8 cellular contexts compared by ENCODE assay signal in the genomic region with DNA sequence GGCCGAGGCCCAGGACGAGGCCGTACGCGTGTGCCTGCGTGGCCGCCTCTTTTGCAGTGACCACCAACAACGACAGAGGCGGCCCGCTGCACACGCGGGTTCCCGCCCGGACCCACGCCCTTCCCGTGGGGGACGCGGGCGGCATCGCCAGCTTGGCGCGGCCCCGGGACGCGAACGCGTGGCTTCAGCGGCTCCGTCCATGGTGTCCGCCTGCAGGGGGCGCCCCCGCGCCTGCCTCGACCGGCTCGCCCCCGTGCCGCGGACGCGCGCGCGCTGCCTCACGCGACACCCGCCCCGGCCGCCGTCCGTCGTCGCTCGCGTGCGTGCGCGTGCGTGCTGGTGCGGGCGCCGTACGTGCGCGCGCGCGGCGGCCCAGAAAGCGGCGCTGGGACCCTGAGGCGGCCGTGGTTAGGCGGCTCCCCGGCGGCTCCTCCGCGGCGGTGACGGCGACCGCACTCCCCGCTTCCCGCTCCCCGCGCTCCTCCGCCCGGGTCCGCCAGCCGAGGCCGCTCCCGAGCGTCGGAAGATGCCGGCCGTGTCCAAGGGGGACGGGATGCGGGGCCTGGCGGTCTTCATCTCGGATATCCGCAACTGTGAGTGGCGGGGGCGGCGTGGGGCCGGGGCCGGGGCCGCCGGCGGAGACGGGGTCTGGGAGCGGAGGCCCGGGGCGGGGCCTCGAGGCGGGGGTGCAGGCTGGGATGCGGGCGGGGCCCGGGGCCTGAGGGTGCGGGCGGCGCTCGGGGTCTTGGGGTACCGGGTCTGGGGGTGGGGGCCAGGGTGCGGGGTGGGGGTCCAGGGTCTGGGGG. TPM values are rescaled to one million over a fixed set of nuclear protein-coding genes. Genes with fewer than 3 reads are reported as not detected.
DNase-seq lines count a peak whose midpoint lies in the region; ATAC-seq and TF ChIP-seq lines count a peak whose summit lies in the region.

A gene (plus strand): TSS at position 375 of the 806 bp plus-strand sequence. CDS start 152 bp downstream, at position 527.

- no peak within 1 kb of the TSS for H2BK5ac ChIP-seq in mesenchymal stem cell (ENCODE audit: low read depth, low read length, poor library complexity, severe bottlenecking)

- POLR2A ChIA-PET in BJ (lab: Charles Lee), result no interaction called here
- POLR2A ChIA-PET in activated CD8-positive, alpha-beta memory T cell treated with anti-CD3 and anti-CD28 coated beads for 36 hours (lab: Charles Lee), result no interaction called here

- H3K4me2 ChIP-seq in mesenchymal stem cell (ENCODE audit: low read length, poor library complexity, severe bottlenecking), result peak within 1 kb of the TSS; percentile 52

- H3K4me1 Mint-ChIP-seq in effector memory CD8-positive, alpha-beta T cell (ENCODE audit: low read depth in 2 of 2), result peaks cover 23 to 25% of the 10 kb centered on the region in 2 donors

- peak within 1 kb of the TSS; percentile 98 for H4K8ac ChIP-seq in mesenchymal stem cell (ENCODE audit: low read length)

- H3K9me3 ChIP-seq in mesenchymal stem cell (ENCODE audit: control insufficient read depth, low read length), result no peaks in the 10 kb centered on the region

- peak; percentile 31; the same call in 1 of the 2 replicates for TF ChIP-seq CTCF in BJ (IDR thresholded peaks at IDR 0.05; ENCODE audit: insufficient read depth, low read depth, low read length)

- peak within 1 kb of the TSS; percentile 91 to 98 for H3K18ac ChIP-seq in mesenchymal stem cell (ENCODE audit: low read depth in 1 of 2, low read length in 2 of 2)

- peaks cover 38% of the 10 kb centered on the region for H3K36me3 Mint-ChIP-seq in effector memory CD8-positive, alpha-beta T cell (ENCODE audit: insufficient read depth)

- H2BK15ac ChIP-seq in mesenchymal stem cell (ENCODE audit: low read depth, poor library complexity, severe bottlenecking), result peak within 1 kb of the TSS; percentile 99

- H2AFZ ChIP-seq in mesenchymal stem cell (ENCODE audit: low read depth, low read length), result peak within 1 kb of the TSS; percentile 68

- H3K9me3 Mint-ChIP-seq in effector memory CD8-positive, alpha-beta T cell, result no peaks in the 10 kb centered on the region

- TF ChIP-seq POLR2A in GM19099 (IDR thresholded peaks at IDR 0.05; ENCODE audit: extremely low read depth, insufficient read length, low read depth), result peak; percentile 72

- H3K27me3 Mint-ChIP-seq in effector memory CD8-positive, alpha-beta T cell, result no peaks in the 10 kb centered on the region

- DNase-seq in BJ (ENCODE audit: low read depth), result no peak
- peak; percentile 4 for DNase-seq in NCI-H82 treated with DMSO at 0.1 percent for 48 hours (lab: John Stamatoyannopoulos, UW; ENCODE audit: unreplicated experiment)
- DNase-seq in effector memory CD8-positive, alpha-beta T cell, result peak; percentile 87 to 93 (median 88)
- DNase-seq in mesenchymal stem cell, result peak; percentile 86
- peak; percentile 81 for DNase-seq in stimulated activated CD8-positive, alpha-beta memory T cell treated with anti-CD3 and anti-CD28 coated beads, Interleukin-12 subunit alpha, Interleukin-12 subunit beta, amount 100 ng/mL, for 24 hours (ENCODE audit: extremely low read depth)

- H3K14ac ChIP-seq in mesenchymal stem cell (ENCODE audit: low read length in 2 of 2), result peak within 1 kb of the TSS in 1 of 2 experiments; percentile 68

- peaks cover 35% of the 10 kb centered on the region for H3K4me1 ChIP-seq in mesenchymal stem cell (ENCODE audit: control insufficient read depth, insufficient read depth, low read depth, low read length)

- H2AK5ac ChIP-seq in mesenchymal stem cell (ENCODE audit: low read length, severe bottlenecking), result peak within 1 kb of the TSS; percentile 84

- H3K4me3 Mint-ChIP-seq in effector memory CD8-positive, alpha-beta T cell, result peak within 1 kb of the TSS; percentile 81 to 84

- H2BK12ac ChIP-seq in mesenchymal stem cell (ENCODE audit: low read length in 2 of 2), result peak within 1 kb of the TSS; percentile 62 to 66

- H3K27me3 ChIP-seq in BJ (ENCODE audit: control insufficient read depth, insufficient read depth, low read length) (no peaks in the 10 kb centered on the region), mesenchymal stem cell (ENCODE audit: control insufficient read depth in 1 of 2, insufficient read depth in 1 of 2, low read length in 2 of 2) (no peaks in the 10 kb centered on the region)

- H3K23ac ChIP-seq in mesenchymal stem cell (ENCODE audit: low read length in 2 of 2), result peak within 1 kb of the TSS in 1 of 2 experiments; percentile 10

- CTCF ChIA-PET in BJ (lab: Yijun Ruan, JAX), result interaction anchor here (0.7 to 2.4 kb wide), 8 partner anchors 10 to 129 kb away, joined by 3 to 7 read pairs (median 5); a partner anchor contains a TSS
- CTCF ChIA-PET in activated CD8-positive, alpha-beta memory T cell treated with anti-CD3 and anti-CD28 coated beads for 36 hours (lab: Charles Lee), result interaction anchor here (0.6 to 1.2 kb wide), 5 partner anchors 10 to 125 kb away, joined by 3 to 4 read pairs (median 3); no protein-coding TSS in a partner anchor

- WGBS in mesenchymal stem cell, result 10% methylated on average over 60 of the region's 124 CpGs

- H3K27ac ChIP-seq in mesenchymal stem cell (ENCODE audit: low read length, poor library complexity, severe bottlenecking), result peak within 1 kb of the TSS; percentile 56

- H3K36me3 ChIP-seq in BJ (ENCODE audit: control insufficient read depth, insufficient read depth, low read length) (peaks cover 4% of the 10 kb centered on the region; the same call in 1 of the 2 replicates), mesenchymal stem cell (ENCODE audit: control insufficient read depth in 1 of 2, insufficient read depth in 2 of 2, low read depth in 1 of 2, low read length in 2 of 2) (peaks cover 10 to 18% of the 10 kb centered on the region in 2 experiments)

- H4K91ac ChIP-seq in mesenchymal stem cell (ENCODE audit: low read length), result peak within 1 kb of the TSS; percentile 91

- peak; percentile 52 for ATAC-seq in HG03457 (IDR thresholded peaks at IDR 0.05; ENCODE audit: unreplicated experiment)
- peak; percentile 82 for ATAC-seq in effector memory CD8-positive, alpha-beta T cell (replicated peaks)

- H3K4ac ChIP-seq in mesenchymal stem cell (ENCODE audit: low read depth in 1 of 2, low read length in 2 of 2), result peak within 1 kb of the TSS in 1 of 2 experiments; percentile 81

- H3K27ac Mint-ChIP-seq in effector memory CD8-positive, alpha-beta T cell, result peak within 1 kb of the TSS; percentile 84 to 87

- H3K79me1 ChIP-seq in mesenchymal stem cell (replicated peaks; ENCODE audit: low read length, poor library complexity, severe bottlenecking), result peaks cover 10% of the 10 kb centered on the region

- H3K4me3 ChIP-seq in BJ (ENCODE audit: low read depth, low read length), result peak within 1 kb of the TSS; percentile 84
- peak within 1 kb of the TSS; percentile 82 to 84 for H3K4me3 ChIP-seq in mesenchymal stem cell (ENCODE audit: insufficient read depth in 1 of 2, low read depth in 1 of 2, low read length in 2 of 2)

- peak within 1 kb of the TSS; percentile 86 for H2BK120ac ChIP-seq in mesenchymal stem cell (ENCODE audit: low read depth, low read length)

- peak within 1 kb of the TSS; percentile 92 for H3K9ac ChIP-seq in mesenchymal stem cell (ENCODE audit: low read length)

RNA-seq across cellular contexts. Expression of the gene that starts here (rescaled TPM):
- 53.3 and 76.5 TPM in 2 replicates for polyA plus RNA-seq in BJ (2011; rRNA removed)
- 79.4 and 102 TPM in 2 replicates for polyA minus RNA-seq in BJ (2011; rRNA and poly(A)+ RNA removed)
- total RNA-seq in activated CD8-positive, alpha-beta memory T cell treated with anti-CD3 and anti-CD28 coated beads for 36 hours, result 10 to 100 TPM; 37.8 to 38.3 TPM
- 75.8 TPM for polyA plus RNA-seq in mesenchymal stem cell (2013, experiment 1 of 2)
- polyA plus RNA-seq in mesenchymal stem cell (2013, experiment 2 of 2), result 83.6 TPM
